ENCODE assay signal across 25 cellular contexts in genomic region chr22:42227435-42227834, GRCh38.
"Had no signal": no experiment of that assay in that cellular context is flagged by ENCODE, and none has a peak within 500 bp of the region (broad histone marks: within the 10 kb centered on the region; RNA-seq: fewer than 3 reads in every experiment).

No MANE protein-coding gene starts in this region.

- H3K27ac ChIP-seq: coronary artery, epithelial cell of prostate, left ventricle myocardium inferior, pancreas, psoas muscle, right atrium auricular region, thyroid gland had no signal

- H3K9me3 ChIP-seq: left ventricle myocardium inferior, pancreas, psoas muscle, right atrium auricular region, thyroid gland had no signal

- ATAC-seq: activated CD4-positive, CD25-positive, alpha-beta regulatory T cell treated with anti-CD3 and anti-CD28 coated beads, Interleukin-2, amount 50 U/mL, for 24 hours; activated CD8-positive, alpha-beta memory T cell treated with anti-CD3 and anti-CD28 coated beads, Interleukin-2, amount 10 ng/mL, durations not matched to agents 7 days and 5 days; activated CD8-positive, alpha-beta T cell treated with anti-CD3 and anti-CD28 coated beads for 36 hours; naive thymus-derived CD8-positive, alpha-beta T cell; psoas muscle had no signal

- H3K27ac Mint-ChIP-seq: activated CD4-positive, alpha-beta T cell treated with anti-CD3 and anti-CD28 coated beads, Interleukin-2, amount 10 ng/mL, durations not matched to agents 24 days and 14 days; activated CD8-positive, alpha-beta memory T cell treated with anti-CD3 and anti-CD28 coated beads, Interleukin-2, amount 10 ng/mL, durations not matched to agents 7 days and 5 days; activated CD8-positive, alpha-beta T cell treated with anti-CD3 and anti-CD28 coated beads for 36 hours; activated naive CD8-positive, alpha-beta T cell treated with anti-CD3 and anti-CD28 coated beads, Interleukin-2, amount 10 ng/mL, durations not matched to agents 7 days and 5 days; stimulated activated naive CD8-positive, alpha-beta T cell treated with anti-CD3 and anti-CD28 coated beads, Interleukin-15, Interleukin-2, amounts not matched to agents 100 ng/mL and 50 ng/mL, for 24 hours had no signal

- H3K27me3 Mint-ChIP-seq: activated CD4-positive, alpha-beta T cell treated with anti-CD3 and anti-CD28 coated beads, Interleukin-2, amount 10 ng/mL, durations not matched to agents 24 days and 14 days; activated CD8-positive, alpha-beta memory T cell treated with anti-CD3 and anti-CD28 coated beads, Interleukin-2, amount 10 ng/mL, durations not matched to agents 7 days and 5 days; activated CD8-positive, alpha-beta T cell treated with anti-CD3 and anti-CD28 coated beads for 36 hours; activated naive CD8-positive, alpha-beta T cell treated with anti-CD3 and anti-CD28 coated beads, Interleukin-2, amount 10 ng/mL, durations not matched to agents 7 days and 5 days; naive thymus-derived CD8-positive, alpha-beta T cell; stimulated activated naive CD8-positive, alpha-beta T cell treated with anti-CD3 and anti-CD28 coated beads, Interleukin-15, Interleukin-2, amounts not matched to agents 100 ng/mL and 50 ng/mL, for 24 hours had no signal

- H3K4me3 ChIP-seq: coronary artery, left ventricle myocardium inferior, pancreas, psoas muscle, right atrium auricular region, thyroid gland had no signal

- H3K36me3 ChIP-seq: left ventricle myocardium inferior, pancreas, right atrium auricular region, thyroid gland had no signal

- DNase-seq: activated CD4-positive, alpha-beta T cell treated with anti-CD3 and anti-CD28 coated beads, Interleukin-2, amount 10 ng/mL, durations not matched to agents 24 days and 14 days; activated CD8-positive, alpha-beta memory T cell treated with anti-CD3 and anti-CD28 coated beads, Interleukin-2, amount 10 ng/mL, durations not matched to agents 7 days and 5 days; activated CD8-positive, alpha-beta T cell treated with anti-CD3 and anti-CD28 coated beads for 36 hours; activated naive CD4-positive, alpha-beta T cell treated with Interleukin-2 at 50 U/mL for 16 hours; activated naive CD8-positive, alpha-beta T cell treated with anti-CD3 and anti-CD28 coated beads, Interleukin-2, amount 10 ng/mL, durations not matched to agents 7 days and 5 days; activated T-cell treated with anti-CD3 and anti-CD28 coated beads for 4 hours; amygdala; cerebellar nuclear complex; immature natural killer cell; kidney glomerular epithelial cell; left ventricle myocardium inferior; naive thymus-derived CD8-positive, alpha-beta T cell; pancreas; psoas muscle; stimulated activated CD4-positive, alpha-beta T cell treated with anti-CD3 and anti-CD28 coated beads, Interleukin-4, amount 100 ng/mL, for 24 hours; substantia nigra; T-helper 1 cell; T-helper 9 cell; thyroid gland had no signal

- H3K4me3 Mint-ChIP-seq: activated CD4-positive, alpha-beta T cell treated with anti-CD3 and anti-CD28 coated beads, Interleukin-2, amount 10 ng/mL, durations not matched to agents 24 days and 14 days; activated CD8-positive, alpha-beta memory T cell treated with anti-CD3 and anti-CD28 coated beads, Interleukin-2, amount 10 ng/mL, durations not matched to agents 7 days and 5 days; activated CD8-positive, alpha-beta T cell treated with anti-CD3 and anti-CD28 coated beads for 36 hours; activated naive CD8-positive, alpha-beta T cell treated with anti-CD3 and anti-CD28 coated beads, Interleukin-2, amount 10 ng/mL, durations not matched to agents 7 days and 5 days; mesothelial cell of epicardium; stimulated activated naive CD8-positive, alpha-beta T cell treated with anti-CD3 and anti-CD28 coated beads, Interleukin-15, Interleukin-2, amounts not matched to agents 100 ng/mL and 50 ng/mL, for 24 hours had no signal

- H3K36me3 Mint-ChIP-seq: immature natural killer cell had no signal

- H3K27me3 ChIP-seq: pancreas, right atrium auricular region, thyroid gland had no signal

- H3K9me3 Mint-ChIP-seq: activated CD4-positive, alpha-beta T cell treated with anti-CD3 and anti-CD28 coated beads, Interleukin-2, amount 10 ng/mL, durations not matched to agents 24 days and 14 days; activated CD8-positive, alpha-beta T cell treated with anti-CD3 and anti-CD28 coated beads for 36 hours; activated naive CD8-positive, alpha-beta T cell treated with anti-CD3 and anti-CD28 coated beads, Interleukin-2, amount 10 ng/mL, durations not matched to agents 7 days and 5 days; immature natural killer cell; mesothelial cell of epicardium; naive thymus-derived CD8-positive, alpha-beta T cell; stimulated activated naive CD8-positive, alpha-beta T cell treated with anti-CD3 and anti-CD28 coated beads, Interleukin-15, Interleukin-2, amounts not matched to agents 100 ng/mL and 50 ng/mL, for 24 hours had no signal
